In the genomic region with DNA sequence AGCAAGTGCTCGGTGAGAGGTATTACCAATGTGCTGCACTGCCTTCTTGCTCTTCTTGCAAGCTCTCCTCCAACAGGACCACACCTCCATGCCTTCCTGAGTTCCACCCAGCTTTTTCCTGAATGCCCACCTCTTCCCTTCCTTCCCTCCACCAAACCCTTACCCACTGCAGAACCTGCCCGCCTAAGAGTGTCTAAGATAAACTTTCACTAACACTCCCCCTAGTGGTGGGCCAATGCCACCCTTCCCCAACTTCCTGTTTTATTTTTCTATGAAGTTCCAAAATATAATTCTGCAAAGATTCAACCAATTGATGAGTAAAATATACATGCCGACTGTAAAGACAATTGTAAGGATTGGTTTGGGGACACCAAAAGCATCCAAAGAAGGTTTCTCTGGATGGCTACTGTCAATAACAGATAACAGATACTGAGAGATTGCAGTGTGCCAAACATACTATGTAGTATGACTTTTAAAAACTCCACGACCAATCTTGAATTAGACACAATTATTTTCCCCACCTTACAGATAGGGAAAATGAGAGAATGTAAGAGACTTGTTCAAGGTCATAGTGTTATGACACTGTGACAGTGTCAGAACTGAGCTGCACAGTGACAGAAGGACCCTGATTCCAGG, we compare ENCODE assay signal across 8 cellular contexts. TPM values are rescaled to one million over a fixed set of nuclear protein-coding genes. Genes with fewer than 3 reads are reported as not detected.
DNase-seq lines count a peak whose midpoint lies in the region; ATAC-seq and TF ChIP-seq lines count a peak whose summit lies in the region.

No MANE protein-coding gene starts in this region.

- H3K27ac ChIP-seq in colonic mucosa (no peak overlapping the region), mesendoderm (ENCODE audit: low read depth, low read length) (no peak overlapping the region)

- H3K4me1 ChIP-seq in colonic mucosa = no peaks in the 10 kb centered on the region
- no peaks in the 10 kb centered on the region for H3K4me1 ChIP-seq in mesendoderm (ENCODE audit: control insufficient read depth, low read depth, low read length)

- no peak overlapping the region for H2BK15ac ChIP-seq in mesendoderm (replicated peaks; ENCODE audit: low read depth)

- no peak overlapping the region for H3K18ac ChIP-seq in mesendoderm (ENCODE audit: low read length)

- H4K8ac ChIP-seq in mesendoderm (ENCODE audit: low read depth, low read length) = no peak overlapping the region

- peak; percentile 68 for DNase-seq in Calu3
- peak; percentile 34 for DNase-seq in NCI-H2029 (lab: John Stamatoyannopoulos, UW)
- DNase-seq in activated CD4-positive, alpha-beta T cell treated with anti-CD3 and anti-CD28 coated beads for 24 hours (ENCODE audit: low read depth in 2 of 2) = peak; percentile 21 to 54
- peak; percentile 54 for DNase-seq in colonic mucosa
- DNase-seq in mesendoderm = peak; percentile 67
- DNase-seq in stimulated activated naive CD4-positive, alpha-beta T cell (lab: John Stamatoyannopoulos, UW) = peak; percentile 7 to 71 (median 29)

- no peak overlapping the region for H3K56ac ChIP-seq in mesendoderm (ENCODE audit: low read length)

- H3K4ac ChIP-seq in mesendoderm (ENCODE audit: low read depth, low read length) = no peak overlapping the region

- no peak overlapping the region for H2AK5ac ChIP-seq in mesendoderm (ENCODE audit: low read length)

- H3K27me3 ChIP-seq in colonic mucosa (no peaks in the 10 kb centered on the region), mesendoderm (ENCODE audit: insufficient read depth, low read length, poor library complexity) (no peaks in the 10 kb centered on the region)

- H3K9ac ChIP-seq in colonic mucosa (ENCODE audit: low read depth in 2 of 2, low read length in 2 of 2) = no peak overlapping the region
- no peak overlapping the region for H3K9ac ChIP-seq in mesendoderm (ENCODE audit: low read length)

- H3K9me3 ChIP-seq in colonic mucosa = no peaks in the 10 kb centered on the region

- H2BK120ac ChIP-seq in mesendoderm (ENCODE audit: low read depth, low read length) = no peak overlapping the region

- H3K4me2 ChIP-seq in mesendoderm (ENCODE audit: low read length) = no peak overlapping the region

- no peak overlapping the region for H3K27ac Mint-ChIP-seq in Calu3 (ENCODE audit: unreplicated experiment)

- TF ChIP-seq CTCF in Calu3 (IDR thresholded peaks at IDR 0.05; ENCODE audit: unreplicated experiment) (peak; percentile 82), colonic mucosa (IDR thresholded peaks at IDR 0.05) (peak; percentile 83)

- H3K79me1 ChIP-seq in mesendoderm (ENCODE audit: low read length) = no peaks in the 10 kb centered on the region

- CTCF ChIA-PET in Calu3 (lab: Charles Lee) = no interaction called here

- BruUV-seq in Calu3 (replicated peaks; lab: Mats Ljungman, UMichigan) = no TSS peak

- intact Hi-C loops in Calu3 (cut with micrococcal nuclease; ENCODE audit: unreplicated experiment) = loop anchor here (1.0 kb wide), 1 partner anchor 29 kb away; no protein-coding TSS in a partner anchor
- intact Hi-C loops in colonic mucosa (cut with DNase I) = no loop called here

- H3K4me3 Mint-ChIP-seq in Calu3 (ENCODE audit: low read depth, unreplicated experiment) = no peak overlapping the region

- no peak overlapping the region for H3K23ac ChIP-seq in mesendoderm (ENCODE audit: low read length)

- H3K36me3 ChIP-seq in colonic mucosa = no peaks in the 10 kb centered on the region
- H3K36me3 ChIP-seq in mesendoderm (ENCODE audit: control insufficient read depth, insufficient read depth, low read length) = no peaks in the 10 kb centered on the region

- no peaks in the 10 kb centered on the region for H3K9me3 Mint-ChIP-seq in Calu3 (ENCODE audit: low read depth, unreplicated experiment)

- H4K5ac ChIP-seq in mesendoderm (ENCODE audit: low read length) = no peak overlapping the region

- H3K4me3 ChIP-seq in colonic mucosa = no peak overlapping the region
- no peak overlapping the region for H3K4me3 ChIP-seq in mesendoderm (ENCODE audit: low read length)

- no peaks in the 10 kb centered on the region for H3K79me2 ChIP-seq in mesendoderm (ENCODE audit: control insufficient read depth, insufficient read depth, low read length)

- WGBS in mesendoderm (ENCODE audit: extremely low coverage, insufficient coverage, low lambda C conversion rate) = no CpG with 5 or more reads among the region's 4 CpGs

- H3K27me3 Mint-ChIP-seq in Calu3 (ENCODE audit: unreplicated experiment) = peaks cover 14% of the 10 kb centered on the region

- H2BK5ac ChIP-seq in mesendoderm (ENCODE audit: low read length) = no peak overlapping the region

- H3K4me1 Mint-ChIP-seq in Calu3 (ENCODE audit: low read depth, unreplicated experiment) = peaks cover 10% of the 10 kb centered on the region

- H3K36me3 Mint-ChIP-seq in Calu3 (ENCODE audit: insufficient read depth, unreplicated experiment) = no peaks in the 10 kb centered on the region

- ATAC-seq in GM21723 (IDR thresholded peaks at IDR 0.05; ENCODE audit: unreplicated experiment) (peak; percentile 84), HG02623 (IDR thresholded peaks at IDR 0.05; ENCODE audit: unreplicated experiment) (no peak)

RNA-seq across cellular contexts. Expression of a gene that starts 38.6 kb away (rescaled TPM):
- total RNA-seq in Calu3 (2022) (10.3 and 11.1 TPM in 2 replicates), colonic mucosa (10 to 100 TPM in 1 of 2 donors, 1 to 10 TPM in 1; 10.0 to 14.6 TPM)
- 6.2 TPM for polyA plus RNA-seq in mesendoderm (2013, experiment 1 of 2)
- polyA plus RNA-seq in mesendoderm (2013, experiment 2 of 2) = 5.2 TPM
